Comparison of ENCODE assay signal across 2 cellular contexts in the genomic region with DNA sequence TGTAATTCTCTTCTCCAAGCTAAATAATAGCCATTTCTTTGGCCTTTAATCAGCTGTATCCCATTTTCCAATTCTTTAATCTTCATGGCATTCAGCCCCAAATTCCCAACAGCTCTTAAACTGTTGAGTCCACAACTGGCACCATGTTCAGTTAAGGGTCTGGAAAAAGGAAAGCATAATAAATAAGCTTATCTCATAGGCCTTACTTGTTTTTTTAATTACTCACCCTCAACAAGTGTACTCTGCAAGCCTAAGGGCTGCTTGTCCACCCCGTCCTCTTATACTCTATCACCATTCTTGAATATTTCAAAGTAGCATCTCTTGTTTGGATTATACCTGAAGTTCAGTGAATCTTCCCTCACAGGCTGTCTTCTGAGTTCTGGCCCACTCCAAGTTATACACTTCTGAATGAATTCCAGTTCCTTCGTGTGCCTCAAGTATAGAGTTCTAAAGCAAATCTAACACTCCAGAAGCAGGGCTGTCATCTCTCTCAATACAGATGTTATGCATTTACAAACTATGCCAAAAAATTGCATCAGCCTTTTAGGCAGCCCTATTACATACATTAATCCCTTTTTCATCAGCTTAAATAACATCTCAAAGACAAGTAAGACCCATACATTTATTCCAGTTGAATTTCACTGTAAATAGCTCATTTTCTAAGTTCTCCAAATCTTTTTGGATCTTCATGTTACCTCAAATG.
A peak's percentile ranks its signal among the peaks of the same experiment; 100 is the strongest.
TF ChIP-seq lines count a peak whose summit lies in the region.

No MANE protein-coding gene starts in this region.

TF ChIP-seq in IMR-90, 13 proteins besides CTCF, POLR2A, EP300 and RAD21:
- TF ChIP-seq, protein P1, sequence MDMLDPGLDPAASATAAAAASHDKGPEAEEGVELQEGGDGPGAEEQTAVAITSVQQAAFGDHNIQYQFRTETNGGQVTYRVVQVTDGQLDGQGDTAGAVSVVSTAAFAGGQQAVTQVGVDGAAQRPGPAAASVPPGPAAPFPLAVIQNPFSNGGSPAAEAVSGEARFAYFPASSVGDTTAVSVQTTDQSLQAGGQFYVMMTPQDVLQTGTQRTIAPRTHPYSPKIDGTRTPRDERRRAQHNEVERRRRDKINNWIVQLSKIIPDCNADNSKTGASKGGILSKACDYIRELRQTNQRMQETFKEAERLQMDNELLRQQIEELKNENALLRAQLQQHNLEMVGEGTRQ (IDR thresholded peaks at IDR 0.05; ENCODE audit: low read depth, low read length), result no peak
- TF ChIP-seq CEBPB (IDR thresholded peaks at IDR 0.05; ENCODE audit: low read depth, low read length), result no peak

TF ChIP-seq in endothelial cell of umbilical vein, 7 proteins besides CTCF, POLR2A, EP300 and RAD21:
- TF ChIP-seq, protein P2, sequence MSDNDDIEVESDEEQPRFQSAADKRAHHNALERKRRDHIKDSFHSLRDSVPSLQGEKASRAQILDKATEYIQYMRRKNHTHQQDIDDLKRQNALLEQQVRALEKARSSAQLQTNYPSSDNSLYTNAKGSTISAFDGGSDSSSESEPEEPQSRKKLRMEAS (IDR thresholded peaks at IDR 0.05; ENCODE audit: insufficient read depth, insufficient read length), result no peak
- TF ChIP-seq JUN (IDR thresholded peaks at IDR 0.05; ENCODE audit: borderline replicate concordance, insufficient read depth, insufficient read length, low read depth), result no peak
- peak; percentile 26 for TF ChIP-seq FOS (IDR thresholded peaks at IDR 0.05; ENCODE audit: borderline replicate concordance, insufficient read depth, low read length)
- TF ChIP-seq EZH2 (IDR thresholded peaks at IDR 0.05; ENCODE audit: borderline replicate concordance, low read depth, low read length, severe bottlenecking), result no peak
- no peak for TF ChIP-seq POLR2AphosphoS5 (IDR thresholded peaks at IDR 0.05; ENCODE audit: insufficient read depth, low read depth, low read length)
- TF ChIP-seq GATA2 (IDR thresholded peaks at IDR 0.05; ENCODE audit: insufficient read depth, insufficient read length, low read depth, low read length), result peak; percentile 74
- TF ChIP-seq MYC (IDR thresholded peaks at IDR 0.05; ENCODE audit: low read depth, low read length), result no peak
TF ChIP-seq in endothelial cell of umbilical vein: peak in this region for 2.
